1 cellular context compared by ENCODE assay signal in the genomic region with DNA sequence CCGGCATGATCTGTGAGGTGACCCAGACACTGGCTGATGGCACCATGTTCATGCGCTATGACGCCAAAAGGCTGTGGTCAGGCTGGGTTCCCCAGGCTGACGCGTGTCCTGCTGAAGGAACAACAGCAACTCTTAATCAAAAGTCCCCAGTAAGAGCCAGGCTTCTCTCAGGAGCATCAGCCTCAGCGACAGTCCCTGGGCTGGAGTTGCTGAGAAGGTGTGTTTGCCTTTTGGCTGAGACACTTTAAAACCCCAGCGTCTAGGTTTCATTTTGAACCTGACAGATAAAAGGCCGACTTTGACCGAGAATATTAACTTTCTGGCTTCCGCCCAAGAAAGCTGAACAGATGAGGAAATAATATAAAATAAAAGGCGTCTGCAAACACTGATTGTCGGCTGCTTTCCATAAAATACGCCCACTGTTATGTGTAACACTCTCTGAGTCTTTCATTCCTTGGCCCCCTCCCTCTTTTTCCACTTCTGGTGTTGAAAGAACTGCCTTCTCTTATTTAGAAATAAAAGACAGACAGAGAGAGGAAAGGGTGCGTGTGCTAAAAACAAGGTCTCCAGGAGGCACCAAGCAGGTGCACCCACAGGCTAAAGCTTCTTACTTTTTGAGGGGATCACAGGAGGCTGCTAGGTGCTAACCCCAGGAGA.
TF ChIP-seq lines count a peak whose summit lies in the region.

No MANE protein-coding gene starts in this region.

TF ChIP-seq in HepG2, 621 proteins besides CTCF, POLR2A, EP300 and RAD21 (continued from another document):
- TF ChIP-seq AHDC1 (CRISPR knock-in tag; IDR thresholded peaks at IDR 0.05; ENCODE audit: borderline replicate concordance) = no peak
- no peak for TF ChIP-seq ATF6 (CRISPR knock-in tag; conservative IDR thresholded peaks at IDR 0.05)
- TF ChIP-seq ZNF382 (CRISPR knock-in tag; IDR thresholded peaks at IDR 0.05; ENCODE audit: borderline replicate concordance) = no peak
- TF ChIP-seq ZFYVE20 (CRISPR knock-in tag; IDR thresholded peaks at IDR 0.05; ENCODE audit: borderline replicate concordance, low read depth) = no peak
- no peak for TF ChIP-seq NCOA5 (CRISPR knock-in tag; IDR thresholded peaks at IDR 0.05)
- no peak for TF ChIP-seq CREB3 (CRISPR knock-in tag; IDR thresholded peaks at IDR 0.05)
